12 cellular contexts compared by ENCODE assay signal in genomic region chr13:99063952-99064351, GRCh38.
A peak's percentile ranks its signal among the peaks of the same experiment; 100 is the strongest.
DNase-seq lines count a peak whose midpoint lies in the region; ATAC-seq, FAIRE-seq and TF ChIP-seq lines count a peak whose summit lies in the region.
"Had no signal": no experiment of that assay in that cellular context is flagged by ENCODE, and none has a peak within 500 bp of the region (broad histone marks: within the 10 kb centered on the region; RNA-seq: fewer than 3 reads in every experiment).

No MANE protein-coding gene starts in this region.

- peaks cover 5 to 6% of the 10 kb centered on the region in 2 donors for H3K4me1 ChIP-seq in small intestine (ENCODE audit: control insufficient read depth in 2 of 2, insufficient read depth in 1 of 2, low read depth in 1 of 2, low read length in 1 of 2)
- H3K4me1 ChIP-seq in right atrium auricular region, result peaks cover 0 to 21% of the 10 kb centered on the region in 2 donors
- H3K4me1 ChIP-seq: ascending aorta had no signal

- no peak for DNase-seq in activated naive CD4-positive, alpha-beta T cell treated with anti-CD3 and anti-CD28 coated beads, Interleukin-2, amount 50 U/mL, for 16 hours
- DNase-seq in choroid plexus epithelial cell (ENCODE audit: low read depth) (peak; percentile 55), small intestine (no peak), right atrium auricular region (ENCODE audit: low spot score) (no peak)
- DNase-seq in stimulated activated naive CD8-positive, alpha-beta T cell treated with anti-CD3 and anti-CD28 coated beads, Interleukin-15, amount 100 ng/mL, for 72 hours, result no peak
- DNase-seq: activated B cell treated with CpG ODN at 0.5 μM for 24 hours, NCI-H187, posterior cingulate gyrus had no signal

- no peaks in the 10 kb centered on the region for H3K9me3 Mint-ChIP-seq in activated naive CD4-positive, alpha-beta T cell treated with anti-CD3 and anti-CD28 coated beads, Interleukin-2, amount 50 U/mL, for 24 hours
- H3K9me3 Mint-ChIP-seq in stimulated activated naive CD8-positive, alpha-beta T cell treated with anti-CD3 and anti-CD28 coated beads, Interleukin-15, amount 100 ng/mL, for 72 hours, result no peaks in the 10 kb centered on the region
- H3K9me3 Mint-ChIP-seq: activated B cell treated with CpG ODN at 0.5 μM for 24 hours had no signal

- H3K27ac ChIP-seq in small intestine (ENCODE audit: low read depth in 1 of 2, low read length in 1 of 2), result no peak overlapping the region
- no peak overlapping the region for H3K27ac ChIP-seq in right atrium auricular region

- TF ChIP-seq CTCF in choroid plexus epithelial cell (conservative IDR thresholded peaks at IDR 0.05; ENCODE audit: low read depth, low read length) (no peak), right atrium auricular region (IDR thresholded peaks at IDR 0.05) (no peak)

- no peaks in the 10 kb centered on the region for H3K27me3 Mint-ChIP-seq in activated naive CD4-positive, alpha-beta T cell treated with anti-CD3 and anti-CD28 coated beads, Interleukin-2, amount 50 U/mL, for 24 hours
- H3K27me3 Mint-ChIP-seq in stimulated activated naive CD8-positive, alpha-beta T cell treated with anti-CD3 and anti-CD28 coated beads, Interleukin-15, amount 100 ng/mL, for 72 hours, result no peaks in the 10 kb centered on the region

- peak overlapping the region; percentile 38 for H3K4me3 Mint-ChIP-seq in activated naive CD4-positive, alpha-beta T cell treated with anti-CD3 and anti-CD28 coated beads, Interleukin-2, amount 50 U/mL, for 24 hours
- H3K4me3 Mint-ChIP-seq in stimulated activated naive CD8-positive, alpha-beta T cell treated with anti-CD3 and anti-CD28 coated beads, Interleukin-15, amount 100 ng/mL, for 72 hours, result peak overlapping the region in 1 of 2 donors; percentile 41
- H3K4me3 Mint-ChIP-seq: activated B cell treated with CpG ODN at 0.5 μM for 24 hours had no signal

- H3K9me3 ChIP-seq in small intestine (ENCODE audit: control insufficient read depth, low read depth), result no peaks in the 10 kb centered on the region
- H3K9me3 ChIP-seq in right atrium auricular region, result no peaks in the 10 kb centered on the region
- H3K9me3 ChIP-seq: ascending aorta had no signal

- 69 to 80% (median 72%) methylated on average over 1 of the region's 1 CpG for WGBS in small intestine, 3 donors

- H3K4me3 ChIP-seq in choroid plexus epithelial cell (ENCODE audit: low read depth, low read length) (no peak overlapping the region), small intestine (ENCODE audit: low read depth in 1 of 2, low read length in 2 of 2) (no peak overlapping the region), right atrium auricular region (no peak overlapping the region)
- H3K4me3 ChIP-seq: ascending aorta had no signal

- peak overlapping the region; percentile 61 for H3K27ac Mint-ChIP-seq in activated naive CD4-positive, alpha-beta T cell treated with anti-CD3 and anti-CD28 coated beads, Interleukin-2, amount 50 U/mL, for 24 hours
- H3K27ac Mint-ChIP-seq in stimulated activated naive CD8-positive, alpha-beta T cell treated with anti-CD3 and anti-CD28 coated beads, Interleukin-15, amount 100 ng/mL, for 72 hours, result no peak overlapping the region
- H3K27ac Mint-ChIP-seq: activated B cell treated with CpG ODN at 0.5 μM for 24 hours had no signal

- peaks cover 22% of the 10 kb centered on the region for H3K36me3 Mint-ChIP-seq in activated naive CD4-positive, alpha-beta T cell treated with anti-CD3 and anti-CD28 coated beads, Interleukin-2, amount 50 U/mL, for 24 hours

- no peaks in the 10 kb centered on the region for H3K36me3 ChIP-seq in small intestine (ENCODE audit: control insufficient read depth in 2 of 2, insufficient read depth in 2 of 2, low read length in 2 of 2)
- H3K36me3 ChIP-seq in right atrium auricular region, result no peaks in the 10 kb centered on the region
- H3K36me3 ChIP-seq: ascending aorta had no signal

- H3K27me3 ChIP-seq in small intestine (ENCODE audit: control insufficient read depth in 2 of 2, insufficient read depth in 2 of 2, low read length in 2 of 2) (no peaks in the 10 kb centered on the region), right atrium auricular region (no peaks in the 10 kb centered on the region)
- H3K27me3 ChIP-seq: ascending aorta had no signal

- ATAC-seq in HG03378 (IDR thresholded peaks at IDR 0.05; ENCODE audit: unreplicated experiment), result peak; percentile 66
- ATAC-seq in stimulated activated naive CD8-positive, alpha-beta T cell treated with anti-CD3 and anti-CD28 coated beads, Interleukin-15, amount 100 ng/mL, for 72 hours, result peak; percentile 58
- ATAC-seq in GM18867 (IDR thresholded peaks at IDR 0.05; ENCODE audit: unreplicated experiment), result no peak

- FAIRE-seq in small intestine (lab: Jason Lieb, UNC), result no peak

- H3K4me1 Mint-ChIP-seq in activated naive CD4-positive, alpha-beta T cell treated with anti-CD3 and anti-CD28 coated beads, Interleukin-2, amount 50 U/mL, for 24 hours, result peaks cover 95% of the 10 kb centered on the region
- peaks cover 74% of the 10 kb centered on the region for H3K4me1 Mint-ChIP-seq in stimulated activated naive CD8-positive, alpha-beta T cell treated with anti-CD3 and anti-CD28 coated beads, Interleukin-15, amount 100 ng/mL, for 72 hours
